In genomic region chr16:67773099-67773498, GRCh38 we compare ENCODE assay signal across 2 cellular contexts.
TF ChIP-seq lines count a peak whose summit lies in the region.

No MANE protein-coding gene starts in this region.

TF ChIP-seq in liver, 16 proteins besides CTCF, POLR2A, EP300 and RAD21:
- no peak for TF ChIP-seq REST (IDR thresholded peaks at IDR 0.05)
- no peak for TF ChIP-seq GABPA (IDR thresholded peaks at IDR 0.05 in 1 of 2, conservative IDR thresholded peaks at IDR 0.05 in 1 of 2)
- no peak for TF ChIP-seq SP1 (IDR thresholded peaks at IDR 0.05)
- no peak for TF ChIP-seq HNF4G (IDR thresholded peaks at IDR 0.05)
- TF ChIP-seq HNF4A (conservative IDR thresholded peaks at IDR 0.05), result peak in 1 of 2 donors; percentile 23
- no peak for TF ChIP-seq NR2F2 (IDR thresholded peaks at IDR 0.05)
- TF ChIP-seq ZBTB33 (IDR thresholded peaks at IDR 0.05), result peak; percentile 87
- no peak for TF ChIP-seq ATF3 (IDR thresholded peaks at IDR 0.05)
- peak; percentile 11 for TF ChIP-seq MAX (IDR thresholded peaks at IDR 0.05)
- TF ChIP-seq FOXA2 (IDR thresholded peaks at IDR 0.05), result peak; percentile 14
- TF ChIP-seq FOXA1 (IDR thresholded peaks at IDR 0.05), result no peak
- peak in 1 of 2 donors; percentile 49 for TF ChIP-seq RXRA (IDR thresholded peaks at IDR 0.05)
- TF ChIP-seq EGR1 (IDR thresholded peaks at IDR 0.05; ENCODE audit: low read depth in 2 of 2), result no peak
- peak; percentile 10 for TF ChIP-seq YY1 (IDR thresholded peaks at IDR 0.05)
- no peak for TF ChIP-seq TAF1 (conservative IDR thresholded peaks at IDR 0.05)
- no peak for TF ChIP-seq JUND (IDR thresholded peaks at IDR 0.05)

TF ChIP-seq in HepG2, 621 proteins besides CTCF, POLR2A, EP300 and RAD21:
- no peak for TF ChIP-seq DNMT3B (CRISPR knock-in tag; conservative IDR thresholded peaks at IDR 0.05)
- TF ChIP-seq ZC3H4 (CRISPR knock-in tag; IDR thresholded peaks at IDR 0.05; ENCODE audit: borderline replicate concordance), result no peak
- TF ChIP-seq ZFP36 (IDR thresholded peaks at IDR 0.05; ENCODE audit: borderline replicate concordance, low read depth, low read length, partially characterized antibody), result no peak
- TF ChIP-seq ZNF3 (CRISPR knock-in tag; IDR thresholded peaks at IDR 0.05), result no peak
- no peak for TF ChIP-seq SUZ12 (IDR thresholded peaks at IDR 0.05; ENCODE audit: low read depth, low read length)
- TF ChIP-seq HES4 (CRISPR knock-in tag; IDR thresholded peaks at IDR 0.05; ENCODE audit: borderline replicate concordance), result no peak
- TF ChIP-seq SAFB2 (CRISPR knock-in tag; IDR thresholded peaks at IDR 0.05; ENCODE audit: borderline replicate concordance, low read depth), result no peak
- no peak for TF ChIP-seq RNF2 (conservative IDR thresholded peaks at IDR 0.05; ENCODE audit: low read depth)
- TF ChIP-seq MXD4 (CRISPR knock-in tag; IDR thresholded peaks at IDR 0.05), result no peak
